Comparison of ENCODE assay signal across 28 cellular contexts in the genomic region with DNA sequence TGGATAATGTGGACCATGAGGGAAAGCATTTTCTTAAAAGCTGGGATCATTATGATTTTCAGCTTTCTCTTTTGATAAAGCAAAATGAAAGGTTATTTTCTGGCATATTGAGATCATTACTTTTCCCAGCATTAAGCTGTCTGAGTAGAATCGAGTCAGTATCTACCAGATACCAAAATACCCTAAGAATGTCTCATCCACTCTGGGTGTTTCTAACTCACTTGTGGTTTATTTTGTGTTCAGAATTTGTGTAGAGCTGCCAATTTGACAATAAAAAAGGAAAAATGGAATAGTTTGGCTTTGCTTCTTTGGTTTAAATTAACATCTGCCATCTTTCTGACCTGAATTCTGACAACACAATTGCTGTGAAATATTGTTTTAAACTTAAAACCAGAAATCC.
"Had no signal": no experiment of that assay in that cellular context is flagged by ENCODE, and none has a peak within 500 bp of the region (broad histone marks: within the 10 kb centered on the region; RNA-seq: fewer than 3 reads in every experiment).

No MANE protein-coding gene starts in this region.

- ATAC-seq: effector memory CD8-positive, alpha-beta T cell; gastrocnemius medialis; left lobe of liver; natural killer cell treated with Interleukin-12 subunit alpha and Interleukin-12 subunit beta and Interleukin-15 and Interleukin-18, amount 100 ng/mL, for 72 hours; sciatic nerve had no signal

- H3K36me3 ChIP-seq: esophagus squamous epithelium, gastrocnemius medialis, neutrophil, prostate gland, right atrium auricular region, stomach, thoracic aorta, tibial nerve, upper lobe of left lung had no signal

- H3K9me3 ChIP-seq: esophagus squamous epithelium, gastrocnemius medialis, neutrophil, prostate gland, right atrium auricular region, stomach, thoracic aorta, tibial nerve, upper lobe of left lung had no signal

- H3K4me1 ChIP-seq: esophagus squamous epithelium, gastrocnemius medialis, parathyroid adenoma, prostate gland, right atrium auricular region, stomach, tibial nerve, upper lobe of left lung had no signal

- H3K79me2 ChIP-seq: parathyroid adenoma had no signal

- H3K4me3 ChIP-seq: esophagus squamous epithelium, gastrocnemius medialis, lung, prostate gland, right atrium auricular region, smooth muscle cell, stomach, thoracic aorta, tibial nerve, upper lobe of left lung had no signal

- H2AFZ ChIP-seq: parathyroid adenoma had no signal

- DNase-seq: cortex of kidney; effector memory CD8-positive, alpha-beta T cell; erythroblast; esophagus squamous epithelium; foreskin fibroblast; gastrocnemius medialis; head of caudate nucleus; kidney; naive B cell; stimulated activated CD4-positive, alpha-beta T cell treated with anti-CD3 and anti-CD28 coated beads, Interleukin-12 subunit alpha, Interleukin-12 subunit beta, amount 100 ng/mL, for 4 hours; stimulated activated CD4-positive, alpha-beta T cell treated with anti-CD3 and anti-CD28 coated beads, Interleukin-1b, Interleukin-23, amount 100 ng/mL, for 48 hours; stimulated activated CD4-positive, alpha-beta T cell treated with anti-CD3 and anti-CD28 coated beads, Interleukin-4, amount 100 ng/mL, for 1 hour; stimulated activated CD8-positive, alpha-beta memory T cell treated with anti-CD3 and anti-CD28 coated beads, Interleukin-4, amount 100 ng/mL, for 48 hours; stimulated activated naive CD4-positive, alpha-beta T cell; stomach; substantia nigra; upper lobe of left lung had no signal

- H3K9ac ChIP-seq: parathyroid adenoma had no signal

- H3K27me3 ChIP-seq: esophagus squamous epithelium, gastrocnemius medialis, neutrophil, right atrium auricular region, stomach, tibial nerve, upper lobe of left lung had no signal

- H3K27ac ChIP-seq: esophagus squamous epithelium, gastrocnemius medialis, neutrophil, parathyroid adenoma, prostate gland, right atrium auricular region, stomach, thoracic aorta, tibial nerve, upper lobe of left lung had no signal

- H3K4me2 ChIP-seq: smooth muscle cell had no signal
